In genomic region chr9:133715866-133716563, GRCh38 we compare ENCODE assay signal across 1 cellular context.
TF ChIP-seq lines count a peak whose summit lies in the region.

No MANE protein-coding gene starts in this region.

TF ChIP-seq in HepG2, 621 proteins besides CTCF, POLR2A, EP300 and RAD21 (continued from another document):
- TF ChIP-seq MAX (IDR thresholded peaks at IDR 0.05) (peak; percentile 40), MAZ (IDR thresholded peaks at IDR 0.05; ENCODE audit: borderline replicate concordance, low read depth, low read length) (no peak), MAZ (CRISPR knock-in tag; IDR thresholded peaks at IDR 0.05; ENCODE audit: low read depth) (no peak; the same call in 1 of the 2 replicates), YEATS4 (CRISPR knock-in tag; IDR thresholded peaks at IDR 0.05; ENCODE audit: borderline replicate concordance) (no peak), ZNF562 (CRISPR knock-in tag; IDR thresholded peaks at IDR 0.05; ENCODE audit: borderline replicate concordance) (no peak), ZNF205 (CRISPR knock-in tag; IDR thresholded peaks at IDR 0.05) (peak; percentile 14; the same call in 1 of the 2 replicates), NCOA2 (CRISPR knock-in tag; IDR thresholded peaks at IDR 0.05) (peak; percentile 66), MTERF4 (CRISPR knock-in tag; IDR thresholded peaks at IDR 0.05) (no peak), ZSCAN31 (CRISPR knock-in tag; IDR thresholded peaks at IDR 0.05; ENCODE audit: low read depth) (peak; percentile 49; the same call in 1 of the 2 replicates), ZNF207 (IDR thresholded peaks at IDR 0.05; ENCODE audit: borderline replicate concordance) (no peak), SKI (IDR thresholded peaks at IDR 0.05; ENCODE audit: partially characterized antibody) (peak; percentile 86), KDM4B (CRISPR knock-in tag; IDR thresholded peaks at IDR 0.05) (no peak), SMAD9 (CRISPR knock-in tag; IDR thresholded peaks at IDR 0.05) (no peak), LRRFIP1 (CRISPR knock-in tag; conservative IDR thresholded peaks at IDR 0.05) (no peak), ZNF781 (CRISPR knock-in tag; IDR thresholded peaks at IDR 0.05; ENCODE audit: borderline replicate concordance, not compliant biosample characterization) (no peak), ZNF12 (CRISPR knock-in tag; IDR thresholded peaks at IDR 0.05) (no peak), STAG1 (CRISPR knock-in tag; IDR thresholded peaks at IDR 0.05) (peak; percentile 73), ZNF383 (CRISPR knock-in tag; IDR thresholded peaks at IDR 0.05; ENCODE audit: borderline replicate concordance) (no peak), EEA1 (CRISPR knock-in tag; IDR thresholded peaks at IDR 0.05; ENCODE audit: borderline replicate concordance) (no peak), YY1 (IDR thresholded peaks at IDR 0.05; ENCODE audit: insufficient read depth, insufficient replicate concordance, low read depth, low read length) (no peak), HDAC2 (CRISPR knock-in tag; IDR thresholded peaks at IDR 0.05) (peak; percentile 48; the same call in 1 of the 2 replicates), ZNF430 (CRISPR knock-in tag; IDR thresholded peaks at IDR 0.05) (peak; percentile 84; the same call in 1 of the 2 replicates), HIC2 (CRISPR knock-in tag; IDR thresholded peaks at IDR 0.05; ENCODE audit: low read depth) (peak; percentile 92), ZNF614 (CRISPR knock-in tag; IDR thresholded peaks at IDR 0.05; ENCODE audit: borderline replicate concordance) (peak; percentile 17; the same call in 1 of the 2 replicates)
- TF ChIP-seq, protein P1, sequence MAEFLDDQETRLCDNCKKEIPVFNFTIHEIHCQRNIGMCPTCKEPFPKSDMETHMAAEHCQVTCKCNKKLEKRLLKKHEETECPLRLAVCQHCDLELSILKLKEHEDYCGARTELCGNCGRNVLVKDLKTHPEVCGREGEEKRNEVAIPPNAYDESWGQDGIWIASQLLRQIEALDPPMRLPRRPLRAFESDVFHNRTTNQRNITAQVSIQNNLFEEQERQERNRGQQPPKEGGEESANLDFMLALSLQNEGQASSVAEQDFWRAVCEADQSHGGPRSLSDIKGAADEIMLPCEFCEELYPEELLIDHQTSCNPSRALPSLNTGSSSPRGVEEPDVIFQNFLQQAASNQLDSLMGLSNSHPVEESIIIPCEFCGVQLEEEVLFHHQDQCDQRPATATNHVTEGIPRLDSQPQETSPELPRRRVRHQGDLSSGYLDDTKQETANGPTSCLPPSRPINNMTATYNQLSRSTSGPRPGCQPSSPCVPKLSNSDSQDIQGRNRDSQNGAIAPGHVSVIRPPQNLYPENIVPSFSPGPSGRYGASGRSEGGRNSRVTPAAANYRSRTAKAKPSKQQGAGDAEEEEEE (CRISPR knock-in tag; IDR thresholded peaks at IDR 0.05; ENCODE audit: borderline replicate concordance) = 0 out of 2 replicates have a peak, but pooled peaks have one; percentile 66
- TF ChIP-seq, protein P2, sequence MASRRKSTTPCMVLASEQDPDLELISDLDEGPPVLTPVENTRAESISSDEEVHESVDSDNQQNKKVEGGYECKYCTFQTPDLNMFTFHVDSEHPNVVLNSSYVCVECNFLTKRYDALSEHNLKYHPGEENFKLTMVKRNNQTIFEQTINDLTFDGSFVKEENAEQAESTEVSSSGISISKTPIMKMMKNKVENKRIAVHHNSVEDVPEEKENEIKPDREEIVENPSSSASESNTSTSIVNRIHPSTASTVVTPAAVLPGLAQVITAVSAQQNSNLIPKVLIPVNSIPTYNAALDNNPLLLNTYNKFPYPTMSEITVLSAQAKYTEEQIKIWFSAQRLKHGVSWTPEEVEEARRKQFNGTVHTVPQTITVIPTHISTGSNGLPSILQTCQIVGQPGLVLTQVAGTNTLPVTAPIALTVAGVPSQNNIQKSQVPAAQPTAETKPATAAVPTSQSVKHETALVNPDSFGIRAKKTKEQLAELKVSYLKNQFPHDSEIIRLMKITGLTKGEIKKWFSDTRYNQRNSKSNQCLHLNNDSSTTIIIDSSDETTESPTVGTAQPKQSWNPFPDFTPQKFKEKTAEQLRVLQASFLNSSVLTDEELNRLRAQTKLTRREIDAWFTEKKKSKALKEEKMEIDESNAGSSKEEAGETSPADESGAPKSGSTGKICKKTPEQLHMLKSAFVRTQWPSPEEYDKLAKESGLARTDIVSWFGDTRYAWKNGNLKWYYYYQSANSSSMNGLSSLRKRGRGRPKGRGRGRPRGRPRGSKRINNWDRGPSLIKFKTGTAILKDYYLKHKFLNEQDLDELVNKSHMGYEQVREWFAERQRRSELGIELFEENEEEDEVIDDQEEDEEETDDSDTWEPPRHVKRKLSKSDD (CRISPR knock-in tag; IDR thresholded peaks at IDR 0.05; ENCODE audit: low read depth) = 0 out of 2 replicates have a peak, but pooled peaks have one; percentile 15
- TF ChIP-seq, protein P3, sequence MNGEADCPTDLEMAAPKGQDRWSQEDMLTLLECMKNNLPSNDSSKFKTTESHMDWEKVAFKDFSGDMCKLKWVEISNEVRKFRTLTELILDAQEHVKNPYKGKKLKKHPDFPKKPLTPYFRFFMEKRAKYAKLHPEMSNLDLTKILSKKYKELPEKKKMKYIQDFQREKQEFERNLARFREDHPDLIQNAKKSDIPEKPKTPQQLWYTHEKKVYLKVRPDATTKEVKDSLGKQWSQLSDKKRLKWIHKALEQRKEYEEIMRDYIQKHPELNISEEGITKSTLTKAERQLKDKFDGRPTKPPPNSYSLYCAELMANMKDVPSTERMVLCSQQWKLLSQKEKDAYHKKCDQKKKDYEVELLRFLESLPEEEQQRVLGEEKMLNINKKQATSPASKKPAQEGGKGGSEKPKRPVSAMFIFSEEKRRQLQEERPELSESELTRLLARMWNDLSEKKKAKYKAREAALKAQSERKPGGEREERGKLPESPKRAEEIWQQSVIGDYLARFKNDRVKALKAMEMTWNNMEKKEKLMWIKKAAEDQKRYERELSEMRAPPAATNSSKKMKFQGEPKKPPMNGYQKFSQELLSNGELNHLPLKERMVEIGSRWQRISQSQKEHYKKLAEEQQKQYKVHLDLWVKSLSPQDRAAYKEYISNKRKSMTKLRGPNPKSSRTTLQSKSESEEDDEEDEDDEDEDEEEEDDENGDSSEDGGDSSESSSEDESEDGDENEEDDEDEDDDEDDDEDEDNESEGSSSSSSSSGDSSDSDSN (CRISPR knock-in tag; IDR thresholded peaks at IDR 0.05) = peak; percentile 58
- TF ChIP-seq, protein P4, sequence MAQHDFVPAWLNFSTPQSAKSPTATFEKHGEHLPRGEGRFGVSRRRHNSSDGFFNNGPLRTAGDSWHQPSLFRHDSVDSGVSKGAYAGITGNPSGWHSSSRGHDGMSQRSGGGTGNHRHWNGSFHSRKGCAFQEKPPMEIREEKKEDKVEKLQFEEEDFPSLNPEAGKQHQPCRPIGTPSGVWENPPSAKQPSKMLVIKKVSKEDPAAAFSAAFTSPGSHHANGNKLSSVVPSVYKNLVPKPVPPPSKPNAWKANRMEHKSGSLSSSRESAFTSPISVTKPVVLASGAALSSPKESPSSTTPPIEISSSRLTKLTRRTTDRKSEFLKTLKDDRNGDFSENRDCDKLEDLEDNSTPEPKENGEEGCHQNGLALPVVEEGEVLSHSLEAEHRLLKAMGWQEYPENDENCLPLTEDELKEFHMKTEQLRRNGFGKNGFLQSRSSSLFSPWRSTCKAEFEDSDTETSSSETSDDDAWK (CRISPR knock-in tag; IDR thresholded peaks at IDR 0.05) = no peak
